In genomic region chr1:44947060-44947773, GRCh38 we compare ENCODE assay signal across 1 cellular context.
TF ChIP-seq lines count a peak whose summit lies in the region.

No MANE protein-coding gene starts in this region.

TF ChIP-seq in K562, 482 proteins besides CTCF, POLR2A, EP300 and RAD21 (continued from another document):
- no peak for TF ChIP-seq ZNF449 (CRISPR knock-in tag; IDR thresholded peaks at IDR 0.05)
